Comparison of ENCODE assay signal across 8 cellular contexts in genomic region chr17:42112552-42113176, GRCh38. TPM values are rescaled to one million over a fixed set of nuclear protein-coding genes. Genes with fewer than 3 reads are reported as not detected.
DNase-seq lines count a peak whose midpoint lies in the region; ATAC-seq and TF ChIP-seq lines count a peak whose summit lies in the region.

TSS of gene DHX58 (minus strand) at chr17:42112714. CDS start at chr17:42111892, 822 bp downstream.

- H3K9me3 ChIP-seq in OCI-LY3 (ENCODE audit: insufficient read depth, low read length) (no peaks in the 10 kb centered on the region), thymus (ENCODE audit: control insufficient read depth) (no peaks in the 10 kb centered on the region)

- H3K27me3 ChIP-seq in OCI-LY3 (ENCODE audit: low read depth, low read length) (no peaks in the 10 kb centered on the region), thymus (ENCODE audit: control insufficient read depth, insufficient read depth) (no peaks in the 10 kb centered on the region)

- peak within 1 kb of the TSS; percentile 83 for H3K27ac ChIP-seq in OCI-LY3 (ENCODE audit: low read length)
- H3K27ac ChIP-seq in thymus (ENCODE audit: low read depth) = peak within 1 kb of the TSS; percentile 92

- peaks cover 19% of the 10 kb centered on the region for H3K36me3 Mint-ChIP-seq in activated T-cell treated with anti-CD3 and anti-CD28 coated beads, Interleukin-2, amount 50 U/mL, for 4 hours (ENCODE audit: insufficient read depth)

- H3K4me1 ChIP-seq in OCI-LY3 (ENCODE audit: low read length) = peaks cover 51% of the 10 kb centered on the region
- peaks cover 16% of the 10 kb centered on the region for H3K4me1 ChIP-seq in thymus (ENCODE audit: control insufficient read depth, insufficient read depth, low read length)

- H2AFZ ChIP-seq in OCI-LY3 (ENCODE audit: low read depth, low read length) = no peak within 1 kb of the TSS

- H3K4me3 ChIP-seq in OCI-LY3 (ENCODE audit: low read length) (peak within 1 kb of the TSS; percentile 80), fibroblast of mammary gland (ENCODE audit: control insufficient read depth, low read depth, low read length) (peak within 1 kb of the TSS; percentile 49), thymus (ENCODE audit: low read length) (peak within 1 kb of the TSS; percentile 51)

- no peaks in the 10 kb centered on the region for H4K20me1 ChIP-seq in OCI-LY3 (ENCODE audit: insufficient read depth, low read length)

- H3K9ac ChIP-seq in OCI-LY3 (ENCODE audit: low read length) = peak within 1 kb of the TSS; percentile 87

- TF ChIP-seq CTCF in OCI-LY3 (IDR thresholded peaks at IDR 0.05; ENCODE audit: low read depth, low read length) = no peak
- no peak for TF ChIP-seq CTCF in fibroblast of mammary gland (conservative IDR thresholded peaks at IDR 0.05; ENCODE audit: control insufficient read depth, insufficient read depth, low read depth, low read length)
- no peak for TF ChIP-seq CTCF in omental fat pad (IDR thresholded peaks at IDR 0.05)

- peaks cover 49% of the 10 kb centered on the region for H3K4me1 Mint-ChIP-seq in activated T-cell treated with anti-CD3 and anti-CD28 coated beads, Interleukin-2, amount 50 U/mL, for 4 hours (ENCODE audit: low read depth)

- no peaks in the 10 kb centered on the region for H3K9me3 Mint-ChIP-seq in activated T-cell treated with anti-CD3 and anti-CD28 coated beads, Interleukin-2, amount 50 U/mL, for 4 hours

- peak; percentile 70 for DNase-seq in 8988T
- peak; percentile 68 for DNase-seq in activated T-cell treated with anti-CD3 and anti-CD28 coated beads, Interleukin-2, amount 50 U/mL, for 4 hours
- DNase-seq in fibroblast of mammary gland (ENCODE audit: low read depth) = peak; percentile 82
- DNase-seq in omental fat pad (ENCODE audit: low spot score) = no peak

- ATAC-seq in GM18858 (IDR thresholded peaks at IDR 0.05; ENCODE audit: unreplicated experiment) (peak; percentile 55), HG03095 (IDR thresholded peaks at IDR 0.05; ENCODE audit: unreplicated experiment) (peak; percentile 59), omental fat pad (ENCODE audit: low FRiP score) (peak; percentile 80)
- ATAC-seq in activated T-cell treated with anti-CD3 and anti-CD28 coated beads, Interleukin-2, amount 50 U/mL, for 4 hours = peak; percentile 84 to 90

- H3K27me3 Mint-ChIP-seq in activated T-cell treated with anti-CD3 and anti-CD28 coated beads, Interleukin-2, amount 50 U/mL, for 4 hours (ENCODE audit: low read depth) = no peaks in the 10 kb centered on the region

- 0% methylated on average over 10 of the region's 10 CpGs for WGBS in thymus

- H3K36me3 ChIP-seq in OCI-LY3 (replicated peaks; ENCODE audit: low read depth, low read length) (peaks cover 15% of the 10 kb centered on the region), thymus (ENCODE audit: control insufficient read depth, insufficient read depth) (peaks cover 12% of the 10 kb centered on the region)

- peak within 1 kb of the TSS; percentile 97 for H3K4me2 ChIP-seq in OCI-LY3 (ENCODE audit: low read length)

- no peaks in the 10 kb centered on the region for H3K79me2 ChIP-seq in OCI-LY3 (ENCODE audit: low read length)

- H3K4me3 Mint-ChIP-seq in activated T-cell treated with anti-CD3 and anti-CD28 coated beads, Interleukin-2, amount 50 U/mL, for 4 hours = peak within 1 kb of the TSS; percentile 83

RNA-seq across cellular contexts. Expression of gene DHX58, which starts in this region (rescaled TPM):
- total RNA-seq in activated T-cell treated with anti-CD3 and anti-CD28 coated beads, Interleukin-2, amount 50 U/mL, for 4 hours = 1 to 10 TPM; 2.0 to 8.4 (median 6.9) TPM
- total RNA-seq in omental fat pad = 10 to 100 TPM in 2 of 4 donors, 1 to 10 TPM in 2; 7.8 to 21.8 (median 10.2) TPM
- 42.1 TPM for polyA plus RNA-seq in thymus
